3 cellular contexts compared by ENCODE assay signal in genomic region chr14:59100203-59100602, GRCh38.
TF ChIP-seq lines count a peak whose summit lies in the region.

No MANE protein-coding gene starts in this region.

TF ChIP-seq in A549, 52 proteins besides CTCF, POLR2A, EP300 and RAD21:
- TF ChIP-seq EHMT2 (IDR thresholded peaks at IDR 0.05; ENCODE audit: low read depth) (no peak), MAFK (IDR thresholded peaks at IDR 0.05; ENCODE audit: partially characterized antibody) (peak; percentile 98)

TF ChIP-seq in IMR-90, 13 proteins besides CTCF, POLR2A, EP300 and RAD21:
- TF ChIP-seq MAFK (IDR thresholded peaks at IDR 0.05; ENCODE audit: low read depth, low read length), result peak; percentile 99
- no peak for TF ChIP-seq BHLHE40 (IDR thresholded peaks at IDR 0.05; ENCODE audit: low read depth, low read length)

TF ChIP-seq in K562, 482 proteins besides CTCF, POLR2A, EP300 and RAD21:
- TF ChIP-seq ZBTB7A (IDR thresholded peaks at IDR 0.05; ENCODE audit: borderline replicate concordance, control insufficient read depth, low read depth, low read length), result no peak
- peak; percentile 94 for TF ChIP-seq MAFF (IDR thresholded peaks at IDR 0.05; ENCODE audit: low read length)
- TF ChIP-seq PPARD (CRISPR knock-in tag; IDR thresholded peaks at IDR 0.05), result no peak
- TF ChIP-seq MAFG (tag; conservative IDR thresholded peaks at IDR 0.05), result peak; percentile 88
- no peak for TF ChIP-seq MYNN (IDR thresholded peaks at IDR 0.05)
- no peak for TF ChIP-seq MYNN (CRISPR knock-in tag; IDR thresholded peaks at IDR 0.05)
- peak; percentile 86 for TF ChIP-seq C11orf30 (IDR thresholded peaks at IDR 0.05; ENCODE audit: low read depth)
- no peak for TF ChIP-seq PRPF4 (IDR thresholded peaks at IDR 0.05; ENCODE audit: insufficient read depth, low read depth, low read length, poor library complexity, severe bottlenecking)
- no peak for TF ChIP-seq CEBPZ (IDR thresholded peaks at IDR 0.05; ENCODE audit: borderline replicate concordance, low read depth, low read length)
- TF ChIP-seq SIN3A (IDR thresholded peaks at IDR 0.05; ENCODE audit: borderline replicate concordance in 2 of 2, control insufficient read depth in 1 of 2, low read depth in 2 of 2, low read length in 2 of 2), result no peak
- TF ChIP-seq ZNF318 (IDR thresholded peaks at IDR 0.05; ENCODE audit: borderline replicate concordance in 1 of 2, low read depth in 1 of 2), result no peak
- peak; percentile 92 for TF ChIP-seq ZNF316 (IDR thresholded peaks at IDR 0.05)
- peak; percentile 96 for TF ChIP-seq MAFK (IDR thresholded peaks at IDR 0.05; ENCODE audit: low read length)
